Comparison of ENCODE assay signal across 8 cellular contexts in genomic region chr4:158810487-158811215, GRCh38. TPM values are rescaled to one million over a fixed set of nuclear protein-coding genes. Genes with fewer than 3 reads are reported as not detected.
DNase-seq lines count a peak whose midpoint lies in the region; TF ChIP-seq lines count a peak whose summit lies in the region.

No MANE protein-coding gene starts in this region.

- intact Hi-C loops in MCF 10A (cut with micrococcal nuclease) (no loop called here), testis (cut with DNase I; ENCODE audit: low total_unique reads) (no loop called here)

- H3K27ac ChIP-seq in liver (ENCODE audit: low read depth in 1 of 2, low read length in 2 of 2) = peak overlapping the region; percentile 39 to 67
- peak overlapping the region in 1 of 2 donors; percentile 63 for H3K27ac ChIP-seq in testis

- POLR2A ChIA-PET in MCF 10A (lab: Yijun Ruan, JAX) (interaction anchor here (1.2 to 1.4 kb wide), 3 partner anchors 11 to 36 kb away, joined by 3 read pairs; no protein-coding TSS in a partner anchor), GM10248 (lab: Yijun Ruan, JAX) (no interaction called here)

- H3K9me3 Mint-ChIP-seq in MCF 10A (ENCODE audit: unreplicated experiment) = no peaks in the 10 kb centered on the region

- TF ChIP-seq RAD21 in liver (IDR thresholded peaks at IDR 0.05) = no peak

- H3K27me3 Mint-ChIP-seq in MCF 10A (ENCODE audit: insufficient read depth, unreplicated experiment) = no peaks in the 10 kb centered on the region

- no peaks in the 10 kb centered on the region for H3K36me3 Mint-ChIP-seq in MCF 10A (ENCODE audit: insufficient read depth, unreplicated experiment)

- H3K4me1 Mint-ChIP-seq in MCF 10A (ENCODE audit: insufficient read depth, unreplicated experiment) = peaks cover 19% of the 10 kb centered on the region

- H3K4me1 ChIP-seq in liver (ENCODE audit: control insufficient read depth in 4 of 4, insufficient read depth in 4 of 4, low read length in 3 of 4) (peaks cover 21 to 78% (median 57%) of the 10 kb centered on the region in 4 donors), testis (peaks cover 15% of the 10 kb centered on the region)

- peak overlapping the region in 1 of 2 donors; percentile 24 for H3K9ac ChIP-seq in liver (ENCODE audit: low read depth in 1 of 2, low read length in 2 of 2)

- in situ Hi-C loops in KBM-7 (cut with MboI; ENCODE audit: low pct_unique_long_range_greater_than_20kb, low sequenced_read_pairs) = no loop called here

- H3K4me3 ChIP-seq in liver (ENCODE audit: low read depth in 1 of 3, low read length in 3 of 3) (no peak overlapping the region), testis (no peak overlapping the region)

- no peaks in the 10 kb centered on the region for H3K27me3 ChIP-seq in liver (ENCODE audit: control insufficient read depth in 4 of 4, insufficient read depth in 4 of 4, low read length in 3 of 4)
- H3K27me3 ChIP-seq in testis = no peaks in the 10 kb centered on the region

- CTCF ChIA-PET in MCF 10A (lab: Yijun Ruan, JAX) = interaction anchor here (0.8 kb wide), 1 partner anchor 14 kb away, joined by 3 read pairs; no protein-coding TSS in a partner anchor
- CTCF ChIA-PET in GM10248 (lab: Yijun Ruan, JAX) = interaction anchor here (1.7 kb wide), 1 partner anchor 13 kb away, joined by 5 read pairs; no protein-coding TSS in a partner anchor

- WGBS in liver = 53% methylated on average over 3 of the region's 3 CpGs
- 41 to 47% methylated on average over 3 of the region's 3 CpGs for WGBS in testis, 2 donors

- H3K9me3 ChIP-seq in liver (ENCODE audit: control insufficient read depth in 4 of 4, low read length in 3 of 4) = no peaks in the 10 kb centered on the region
- H3K9me3 ChIP-seq in testis = no peaks in the 10 kb centered on the region

- H3K27ac Mint-ChIP-seq in MCF 10A (ENCODE audit: low read depth, unreplicated experiment) = no peak overlapping the region

- BruUV-seq in MCF 10A (replicated peaks; lab: Mats Ljungman, UMichigan) = no TSS peak

- DNase-seq in ELR (ENCODE audit: low read depth) = peak; percentile 94
- peak; percentile 17 for DNase-seq in KBM-7
- DNase-seq in MCF 10A (ENCODE audit: unreplicated experiment) = peak; percentile 65
- peak; percentile 69 for DNase-seq in testis
- DNase-seq in GDM1 (lab: John Stamatoyannopoulos, UW) = no peak
- DNase-seq in GM10248 (ENCODE audit: extremely low spot score) = no peak
- no peak for DNase-seq in DMS79 (lab: John Stamatoyannopoulos, UW)

- H3K4me3 Mint-ChIP-seq in MCF 10A (ENCODE audit: unreplicated experiment) = no peak overlapping the region

- H3K36me3 ChIP-seq in liver (ENCODE audit: control insufficient read depth in 4 of 4, insufficient read depth in 3 of 4, low read depth in 1 of 4, low read length in 3 of 4) (no peaks in the 10 kb centered on the region), testis (ENCODE audit: low read depth, missing control alignments) (no peaks in the 10 kb centered on the region)

- no peak for TF ChIP-seq POLR2A in testis (IDR thresholded peaks at IDR 0.05)

- TF ChIP-seq CTCF in MCF 10A (IDR thresholded peaks at IDR 0.05; ENCODE audit: unreplicated experiment) (no peak), liver (IDR thresholded peaks at IDR 0.05; ENCODE audit: low read depth, low read length, missing input control) (no peak), testis (IDR thresholded peaks at IDR 0.05) (no peak), GM10248 (IDR thresholded peaks at IDR 0.05; ENCODE audit: control extremely low read depth, extremely low read depth, low read depth, missing control alignments) (no peak)

TF ChIP-seq in liver, 16 proteins besides CTCF, POLR2A, EP300 and RAD21:
- TF ChIP-seq REST (IDR thresholded peaks at IDR 0.05) = no peak
- no peak for TF ChIP-seq NR2F2 (IDR thresholded peaks at IDR 0.05)
- TF ChIP-seq HNF4A (conservative IDR thresholded peaks at IDR 0.05) = no peak
- TF ChIP-seq EGR1 (IDR thresholded peaks at IDR 0.05; ENCODE audit: low read depth in 2 of 2) = no peak
- no peak for TF ChIP-seq FOXA2 (IDR thresholded peaks at IDR 0.05)
- TF ChIP-seq ATF3 (IDR thresholded peaks at IDR 0.05) = no peak
- no peak for TF ChIP-seq FOXA1 (IDR thresholded peaks at IDR 0.05)
- no peak for TF ChIP-seq TAF1 (conservative IDR thresholded peaks at IDR 0.05)
- TF ChIP-seq GABPA (IDR thresholded peaks at IDR 0.05 in 1 of 2, conservative IDR thresholded peaks at IDR 0.05 in 1 of 2) = no peak
- TF ChIP-seq ZBTB33 (IDR thresholded peaks at IDR 0.05) = no peak

RNA-seq across cellular contexts. Expression of gene FNIP2, which starts 41.8 kb away (rescaled TPM):
- 6.4 and 9.3 TPM in 2 replicates for total RNA-seq in MCF 10A (2022)
- total RNA-seq in liver = 10 to 100 TPM; 36.7 to 88.7 TPM
- 10 to 100 TPM in 1 of 2 donors, 1 to 10 TPM in 1; 8.8 to 10.3 TPM for polyA plus RNA-seq in liver
- 10 to 100 TPM; 25.0 to 28.4 TPM for total RNA-seq in testis
- 23.5 TPM for polyA plus RNA-seq in testis (ENCODE audit: insufficient read depth, low read depth, low replicate concordance)

Comparison
In these comparisons a context has a peak if more than half of its experiments do, and no peak if none do; other contexts are left out.
1. DNase-seq: peak in ELR (single experiment), KBM-7 (single experiment), MCF 10A (single experiment) and testis (single experiment); none in GDM1 (single experiment), GM10248 (single experiment) and DMS79 (single experiment).